In genomic region chr10:96501985-96502384, GRCh38 we compare ENCODE assay signal across 3 cellular contexts.
TF ChIP-seq lines count a peak whose summit lies in the region.

No MANE protein-coding gene starts in this region.

TF ChIP-seq in Ishikawa, 13 proteins besides CTCF, POLR2A, EP300 and RAD21:
- TF ChIP-seq NFIC (IDR thresholded peaks at IDR 0.05) (peak; percentile 25; the same call in 1 of the 2 replicates), CREB1 (IDR thresholded peaks at IDR 0.05; ENCODE audit: low read depth) (no peak), TAF1 (IDR thresholded peaks at IDR 0.05; ENCODE audit: low read depth) (no peak), TCF12 (IDR thresholded peaks at IDR 0.05; ENCODE audit: low read depth) (no peak)

TF ChIP-seq in K562, 482 proteins besides CTCF, POLR2A, EP300 and RAD21:
- TF ChIP-seq ZNF785 (CRISPR knock-in tag; IDR thresholded peaks at IDR 0.05) (no peak), GABPB2 (CRISPR knock-in tag; conservative IDR thresholded peaks at IDR 0.05) (no peak), ZZZ3 (IDR thresholded peaks at IDR 0.05) (no peak), MCM3 (IDR thresholded peaks at IDR 0.05) (no peak), ESRRB (CRISPR knock-in tag; IDR thresholded peaks at IDR 0.05; ENCODE audit: borderline replicate concordance) (no peak), JUN (IDR thresholded peaks at IDR 0.05; ENCODE audit: borderline replicate concordance, low read depth, low read length) (peak; percentile 55; the same call in 1 of the 2 replicates), JUN (CRISPR knock-in tag; IDR thresholded peaks at IDR 0.05; ENCODE audit: borderline replicate concordance) (no peak), ZNF76 (CRISPR knock-in tag; IDR thresholded peaks at IDR 0.05; ENCODE audit: borderline replicate concordance) (no peak), REST (CRISPR knock-in tag; IDR thresholded peaks at IDR 0.05; ENCODE audit: low read depth) (no peak), KDM5B (IDR thresholded peaks at IDR 0.05; ENCODE audit: insufficient replicate concordance, low read depth, low read length) (no peak), YY1 (IDR thresholded peaks at IDR 0.05; ENCODE audit: borderline replicate concordance in 1 of 3, control insufficient read depth in 1 of 3, extremely low read depth in 1 of 3, insufficient read depth in 3 of 3, insufficient read length in 1 of 3, insufficient replicate concordance in 2 of 3, low read depth in 1 of 3, low read length in 2 of 3) (no peak), GATAD2B (IDR thresholded peaks at IDR 0.05; ENCODE audit: borderline replicate concordance) (no peak), UBTF (IDR thresholded peaks at IDR 0.05; ENCODE audit: borderline replicate concordance in 1 of 2, low read depth in 2 of 2, low read length in 2 of 2) (no peak), FOSL1 (tag; conservative IDR thresholded peaks at IDR 0.05) (peak; percentile 67), ZFP1 (CRISPR knock-in tag; IDR thresholded peaks at IDR 0.05) (no peak), USF2 (CRISPR knock-in tag; IDR thresholded peaks at IDR 0.05) (no peak), ZNF224 (CRISPR knock-in tag; IDR thresholded peaks at IDR 0.05) (no peak), CBFA2T3 (IDR thresholded peaks at IDR 0.05) (peak; percentile 35; the same call in 1 of the 2 replicates)
- TF ChIP-seq, protein P1, sequence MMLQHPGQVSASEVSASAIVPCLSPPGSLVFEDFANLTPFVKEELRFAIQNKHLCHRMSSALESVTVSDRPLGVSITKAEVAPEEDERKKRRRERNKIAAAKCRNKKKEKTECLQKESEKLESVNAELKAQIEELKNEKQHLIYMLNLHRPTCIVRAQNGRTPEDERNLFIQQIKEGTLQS (IDR thresholded peaks at IDR 0.05) = peak; percentile 52
- TF ChIP-seq, protein P1 (CRISPR knock-in tag; conservative IDR thresholded peaks at IDR 0.05) = no peak

TF ChIP-seq in HepG2, 621 proteins besides CTCF, POLR2A, EP300 and RAD21:
- no peak for TF ChIP-seq TMF1 (CRISPR knock-in tag; IDR thresholded peaks at IDR 0.05; ENCODE audit: low read depth)
- TF ChIP-seq FOSL2 (CRISPR knock-in tag; IDR thresholded peaks at IDR 0.05) = peak; percentile 86
- TF ChIP-seq ZFP36 (IDR thresholded peaks at IDR 0.05; ENCODE audit: borderline replicate concordance, low read depth, low read length, partially characterized antibody) = no peak
- 0 out of 2 replicates have a peak, but pooled peaks have one; percentile 17 for TF ChIP-seq RARA (CRISPR knock-in tag; IDR thresholded peaks at IDR 0.05)
- TF ChIP-seq KIAA2018 (CRISPR knock-in tag; IDR thresholded peaks at IDR 0.05; ENCODE audit: borderline replicate concordance) = no peak
- TF ChIP-seq SAP130 (CRISPR knock-in tag; IDR thresholded peaks at IDR 0.05; ENCODE audit: low read depth) = peak; percentile 20; the same call in 1 of the 2 replicates
- TF ChIP-seq ZNF331 (CRISPR knock-in tag; IDR thresholded peaks at IDR 0.05) = no peak
